12 cellular contexts compared by ENCODE assay signal in genomic region chr21:35203093-35204021, GRCh38.
DNase-seq lines count a peak whose midpoint lies in the region; ATAC-seq, FAIRE-seq and TF ChIP-seq lines count a peak whose summit lies in the region.
"Had no signal": no experiment of that assay in that cellular context is flagged by ENCODE, and none has a peak within 500 bp of the region (broad histone marks: within the 10 kb centered on the region; RNA-seq: fewer than 3 reads in every experiment).

No MANE protein-coding gene starts in this region.

- TF ChIP-seq CTCF in endothelial cell of umbilical vein (IDR thresholded peaks at IDR 0.05; ENCODE audit: extremely low read depth in 1 of 2, insufficient read depth in 1 of 2, low read depth in 1 of 2, low read length in 2 of 2) = no peak
- TF ChIP-seq CTCF in psoas muscle (IDR thresholded peaks at IDR 0.05) = peak; percentile 3
- TF ChIP-seq CTCF in D721Med (IDR thresholded peaks at IDR 0.05; ENCODE audit: insufficient read depth, missing control alignments) = no peak
- TF ChIP-seq CTCF in endodermal cell (conservative IDR thresholded peaks at IDR 0.05) = no peak

- H3K27ac Mint-ChIP-seq in endodermal cell = no peak overlapping the region
- H3K27ac Mint-ChIP-seq: neural progenitor cell had no signal

- TSS peak; percentile 17 for BruUV-seq in endothelial cell of umbilical vein (replicated peaks; lab: Mats Ljungman, UMichigan)

- 0 out of 2 replicates have a peak, but pooled peaks cover 4% of the 10 kb centered on the region for H3K9me3 ChIP-seq in MG63
- H3K9me3 ChIP-seq in endothelial cell of umbilical vein (replicated peaks; ENCODE audit: control insufficient read depth, insufficient read depth, low read length) = no peaks in the 10 kb centered on the region
- H3K9me3 ChIP-seq in psoas muscle = no peaks in the 10 kb centered on the region
- H3K9me3 ChIP-seq in endodermal cell (ENCODE audit: control insufficient read depth, low read length) = no peaks in the 10 kb centered on the region
- H3K9me3 ChIP-seq: SJCRH30 had no signal

- intact Hi-C loops in endothelial cell of umbilical vein (cut with micrococcal nuclease) (loop anchor here (1.0 to 10.0 kb wide), 4 partner anchors 29 to 315 kb away; no protein-coding TSS in a partner anchor), psoas muscle (cut with DNase I) (loop anchor here (2.0 to 10.0 kb wide), 3 partner anchors 51 to 309 kb away; partner anchors contain the start of gene RUNX1 (in 1 of the 2))

- CTCF ChIA-PET in endothelial cell of umbilical vein (lab: Charles Lee) = interaction anchor here (0.7 to 2.2 kb wide), 7 partner anchors 19 to 458 kb away, joined by 3 to 12 read pairs (median 5); no protein-coding TSS in a partner anchor

- H3K4me1 ChIP-seq in endothelial cell of umbilical vein (ENCODE audit: control insufficient read depth, extremely low read depth, insufficient read depth, low read length) (peaks cover 36% of the 10 kb centered on the region), psoas muscle (peaks cover 53% of the 10 kb centered on the region), endodermal cell (ENCODE audit: control insufficient read depth, insufficient read depth, low read length) (no peaks in the 10 kb centered on the region)
- H3K4me1 ChIP-seq: neural progenitor cell had no signal

- H3K27ac ChIP-seq in endothelial cell of umbilical vein (ENCODE audit: insufficient read depth, low read depth, low read length) (peak overlapping the region; percentile 35), psoas muscle (peak overlapping the region; percentile 85), endodermal cell (ENCODE audit: low read depth, low read length) (no peak overlapping the region)
- H3K27ac ChIP-seq: neural progenitor cell, SJCRH30 had no signal

- no peaks in the 10 kb centered on the region for H3K27me3 Mint-ChIP-seq in endodermal cell (ENCODE audit: insufficient read depth)

- H3K9ac ChIP-seq in endothelial cell of umbilical vein (replicated peaks; ENCODE audit: extremely low read depth, insufficient read depth, low read length) = peak overlapping the region; percentile 34
- no peak overlapping the region for H3K9ac ChIP-seq in endodermal cell (ENCODE audit: extremely low read depth, low read length, poor library complexity, severe bottlenecking)
- H3K9ac ChIP-seq: neural progenitor cell had no signal

- H3K4me3 Mint-ChIP-seq in endodermal cell = no peak overlapping the region
- H3K4me3 Mint-ChIP-seq: neural progenitor cell had no signal

- no peak overlapping the region for H3K4me3 ChIP-seq in MG63
- H3K4me3 ChIP-seq in endothelial cell of umbilical vein (replicated peaks in 1 of 3; ENCODE audit: insufficient read depth in 1 of 3, low read depth in 1 of 3, low read length in 3 of 3) = no peak overlapping the region
- peak overlapping the region; percentile 33 for H3K4me3 ChIP-seq in psoas muscle
- no peak overlapping the region for H3K4me3 ChIP-seq in endodermal cell (ENCODE audit: low read length)
- H3K4me3 ChIP-seq: neural progenitor cell, SJCRH30 had no signal

- H2AFZ ChIP-seq in endothelial cell of umbilical vein (ENCODE audit: low read depth, low read length) = no peak overlapping the region
- H2AFZ ChIP-seq: neural progenitor cell had no signal

- FAIRE-seq in endothelial cell of umbilical vein (lab: Jason Lieb, UNC) (peak; percentile 73), D721Med (lab: Jason Lieb, UNC) (no peak)
- FAIRE-seq: urothelium cell line had no signal

- peaks cover 15% of the 10 kb centered on the region for H3K4me1 Mint-ChIP-seq in endodermal cell

- 27 to 40% (median 32%) methylated on average over 11 of the region's 11 CpGs for WGBS in psoas muscle, 3 donors
- 91 to 93% methylated on average over 4 to 10 of the region's 11 CpGs for WGBS in endodermal cell (ENCODE audit: insufficient coverage in 1 of 2, insufficient read length in 1 of 2), 2 experiments

- peak overlapping the region; percentile 51 for H3K4me2 ChIP-seq in endothelial cell of umbilical vein (ENCODE audit: insufficient read depth, low read length)
- H3K4me2 ChIP-seq: neural progenitor cell had no signal

- H3K9me1 ChIP-seq in endothelial cell of umbilical vein (replicated peaks; ENCODE audit: control insufficient read depth, extremely low read depth, insufficient read depth, low read length) = no peaks in the 10 kb centered on the region

- dilution Hi-C loops in endothelial cell of umbilical vein (cut with MboI; ENCODE audit: extremely low pct_ligation_motif_present, low sequenced_read_pairs) = no loop called here

- no peak for TF ChIP-seq POLR2A in endothelial cell of umbilical vein (IDR thresholded peaks at IDR 0.05; ENCODE audit: low read depth, low read length)

- no peaks in the 10 kb centered on the region for H3K79me2 ChIP-seq in endothelial cell of umbilical vein (ENCODE audit: control insufficient read depth, insufficient read depth, low read length)

- H3K36me3 ChIP-seq in MG63 = no peaks in the 10 kb centered on the region
- no peaks in the 10 kb centered on the region for H3K36me3 ChIP-seq in endothelial cell of umbilical vein (ENCODE audit: control insufficient read depth in 2 of 2, extremely low read depth in 1 of 2, insufficient read depth in 2 of 2, low read length in 2 of 2)
- no peaks in the 10 kb centered on the region for H3K36me3 ChIP-seq in psoas muscle (ENCODE audit: insufficient read depth in 1 of 2, low read depth in 1 of 2)
- no peaks in the 10 kb centered on the region for H3K36me3 ChIP-seq in endodermal cell (ENCODE audit: control insufficient read depth, insufficient read depth, low read length)
- H3K36me3 ChIP-seq: neural progenitor cell, SJCRH30 had no signal

- H3K27me3 ChIP-seq in MG63 (no peaks in the 10 kb centered on the region), endothelial cell of umbilical vein (ENCODE audit: control insufficient read depth in 2 of 2, insufficient read depth in 2 of 2, low read length in 2 of 2) (no peaks in the 10 kb centered on the region), psoas muscle (ENCODE audit: insufficient read depth in 3 of 3, low read length in 2 of 3) (no peaks in the 10 kb centered on the region), endodermal cell (ENCODE audit: control insufficient read depth, insufficient read depth, low read length, poor library complexity, severe bottlenecking) (no peaks in the 10 kb centered on the region)
- H3K27me3 ChIP-seq: neural progenitor cell, SJCRH30 had no signal

- ATAC-seq in psoas muscle (peak; percentile 83 to 93 (median 88)), HG02970 (IDR thresholded peaks at IDR 0.05; ENCODE audit: low FRiP score, unreplicated experiment) (no peak)

- POLR2A ChIA-PET in endothelial cell of umbilical vein (lab: Charles Lee) = no interaction called here

- no peaks in the 10 kb centered on the region for H3K9me3 Mint-ChIP-seq in endodermal cell
- H3K9me3 Mint-ChIP-seq: neural progenitor cell had no signal

- no peaks in the 10 kb centered on the region for H3K36me3 Mint-ChIP-seq in endodermal cell (ENCODE audit: low read depth)
- H3K36me3 Mint-ChIP-seq: neural progenitor cell had no signal

- DNase-seq in AG20443 (ENCODE audit: low spot score) = peak; percentile 21
- DNase-seq in MG63 = peak; percentile 27
- peak; percentile 94 for DNase-seq in endothelial cell of umbilical vein (ENCODE audit: low read depth, low spot score)
- DNase-seq in psoas muscle = peak; percentile 43 to 75
- DNase-seq in D721Med (ENCODE audit: insufficient read length, low spot score) = no peak
- no peak for DNase-seq in NCI-H146 (lab: John Stamatoyannopoulos, UW)
- DNase-seq in endodermal cell = no peak
- DNase-seq: activated naive CD4-positive, alpha-beta T cell; SJCRH30 had no signal

- H4K20me1 ChIP-seq in endothelial cell of umbilical vein (replicated peaks; ENCODE audit: control insufficient read depth, extremely low read depth, insufficient read depth, low read length) = no peaks in the 10 kb centered on the region

TF ChIP-seq in endothelial cell of umbilical vein, 7 proteins besides CTCF, POLR2A, EP300 and RAD21:
- TF ChIP-seq POLR2AphosphoS5 (IDR thresholded peaks at IDR 0.05; ENCODE audit: insufficient read depth, low read depth, low read length) (no peak), EZH2 (IDR thresholded peaks at IDR 0.05; ENCODE audit: borderline replicate concordance, low read depth, low read length, severe bottlenecking) (no peak), MAX (IDR thresholded peaks at IDR 0.05; ENCODE audit: insufficient read depth, insufficient read length) (no peak), FOS (IDR thresholded peaks at IDR 0.05; ENCODE audit: borderline replicate concordance, insufficient read depth, low read length) (peak; percentile 74), JUN (IDR thresholded peaks at IDR 0.05; ENCODE audit: borderline replicate concordance, insufficient read depth, insufficient read length, low read depth) (peak; percentile 46), MYC (IDR thresholded peaks at IDR 0.05; ENCODE audit: low read depth, low read length) (no peak), GATA2 (IDR thresholded peaks at IDR 0.05; ENCODE audit: insufficient read depth, insufficient read length, low read depth, low read length) (no peak)

Comparison
In these comparisons a context has a peak if more than half of its experiments do, and no peak if none do; other contexts are left out.
1. DNase-seq: peak in AG20443 (single experiment), MG63 (single experiment), endothelial cell of umbilical vein (single experiment) and psoas muscle (2 of 2); none in D721Med (single experiment), NCI-H146 (single experiment) and endodermal cell (single experiment).